Comparison of ENCODE assay signal across 34 cellular contexts in the genomic region with DNA sequence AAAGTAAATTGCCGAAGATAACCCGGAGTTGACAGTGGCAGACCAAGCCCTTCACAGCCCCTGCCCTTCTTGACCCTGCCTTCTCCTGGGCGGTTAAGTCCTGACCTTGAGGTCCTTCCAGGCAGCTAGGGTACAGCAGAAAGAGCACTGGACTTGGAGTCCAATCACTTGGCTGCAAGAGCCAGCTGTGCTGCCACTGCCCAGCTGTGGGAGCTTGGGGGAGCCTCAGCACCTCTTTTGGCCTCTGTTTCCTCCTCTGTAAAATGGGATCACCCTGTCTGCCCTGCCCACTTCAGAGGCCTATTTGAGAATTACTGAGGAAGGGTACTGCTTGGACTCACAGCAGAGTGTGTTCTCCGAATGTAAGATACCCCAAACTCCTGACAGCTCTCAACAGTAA.
"Had no signal": no experiment of that assay in that cellular context is flagged by ENCODE, and none has a peak within 500 bp of the region (broad histone marks: within the 10 kb centered on the region; RNA-seq: fewer than 3 reads in every experiment).

No MANE protein-coding gene starts in this region.

- H3K9me3 Mint-ChIP-seq: activated CD4-positive, alpha-beta T cell treated with anti-CD3 and anti-CD28 coated beads, Interleukin-2, amount 10 ng/mL, durations not matched to agents 7 days and 5 days; activated naive CD4-positive, alpha-beta T cell treated with anti-CD3 and anti-CD28 coated beads for 36 hours; activated naive CD4-positive, alpha-beta T cell treated with anti-CD3 and anti-CD28 coated beads, Interleukin-2, amount 50 U/mL, for 72 hours; activated T-cell treated with anti-CD3 and anti-CD28 coated beads, Interleukin-2, amount 50 U/mL, for 4 hours; activated T-helper 1 cell treated with anti-CD3 and anti-CD28 coated beads, Interleukin-12 subunit alpha, Interleukin-12 subunit beta, Interleukin-2, Interleukin-4 antibody, amounts not matched to agents 30 ng/mL and 10 ng/mL and 1 ng/mL, durations not matched to agents 14 hours and 24 hours and 36 hours; T-helper 1 cell treated with Interleukin-12 subunit alpha and Interleukin-12 subunit beta and Interleukin-4 antibody, amounts not matched to agents 30 μg/mL and 1 μg/mL, for 36 hours; T-helper 2 cell treated with Interferon-gamma antibody and Interleukin-4, amounts not matched to agents 5 μg/mL and 100 μg/mL, for 36 hours; WTC11 had no signal

- FAIRE-seq: astrocyte had no signal

- H3K27ac Mint-ChIP-seq: activated CD4-positive, alpha-beta T cell treated with anti-CD3 and anti-CD28 coated beads for 36 hours; activated CD4-positive, alpha-beta T cell treated with anti-CD3 and anti-CD28 coated beads, Interleukin-2, amount 10 ng/mL, durations not matched to agents 7 days and 5 days; activated naive CD4-positive, alpha-beta T cell treated with anti-CD3 and anti-CD28 coated beads for 36 hours; activated T-helper 1 cell treated with anti-CD3 and anti-CD28 coated beads, Interleukin-12 subunit alpha, Interleukin-12 subunit beta, Interleukin-2, Interleukin-4 antibody, amounts not matched to agents 30 ng/mL and 10 ng/mL and 1 ng/mL, durations not matched to agents 14 hours and 24 hours and 36 hours; T-helper 1 cell treated with Interleukin-12 subunit alpha and Interleukin-12 subunit beta and Interleukin-4 antibody, amounts not matched to agents 30 μg/mL and 1 μg/mL, for 36 hours; T-helper 2 cell treated with Interferon-gamma antibody and Interleukin-4, amounts not matched to agents 5 μg/mL and 100 μg/mL, for 36 hours; WTC11 had no signal

- DNase-seq: activated CD4-positive, alpha-beta T cell treated with anti-CD3 and anti-CD28 coated beads for 36 hours; activated CD4-positive, alpha-beta T cell treated with anti-CD3 and anti-CD28 coated beads, Interleukin-2, amount 10 ng/mL, durations not matched to agents 7 days and 5 days; activated CD4-positive, alpha-beta T cell treated with anti-CD3 and anti-CD28 coated beads, Interleukin-2, amount 50 U/mL, for 48 hours; activated CD8-positive, alpha-beta memory T cell treated with anti-CD3 and anti-CD28 coated beads, Interleukin-2, amount 50 U/mL, for 4 hours; activated CD8-positive, alpha-beta T cell treated with anti-CD3 and anti-CD28 coated beads, Interleukin-2, amount 10 ng/mL, durations not matched to agents 7 days and 5 days; activated gamma-delta T cell treated with Interleukin-2 at 50 U/mL for 16 hours; activated naive CD4-positive, alpha-beta T cell treated with anti-CD3 and anti-CD28 coated beads for 36 hours; activated T-cell treated with anti-CD3 and anti-CD28 coated beads for 4 hours; activated T-cell treated with anti-CD3 and anti-CD28 coated beads, Interleukin-2, amount 50 U/mL, for 4 hours; amniotic stem cell; body of pancreas; MM.1S; MV-4-11; NCI-H1092; NCI-H1436 treated with DMSO at 0.1 percent for 48 hours; NCI-H1694 treated with DMSO at 0.1 percent for 48 hours; NCI-H2029; NCI-H345; NCI-H524 treated with DMSO at 0.1 percent for 48 hours; PC-3; RPMI8226; SHP77 treated with DMSO at 0.1 percent for 48 hours; SK-N-SH had no signal

- H3K9me3 ChIP-seq: body of pancreas, breast epithelium, Peyer's patch, SJSA1, SK-N-SH had no signal

- H3K4me1 ChIP-seq: body of pancreas, breast epithelium, Peyer's patch, SJSA1 had no signal

- H3K9ac ChIP-seq: KMS-11, SK-N-SH had no signal

- H3K4me3 ChIP-seq: body of pancreas, breast epithelium, Peyer's patch, SJSA1 had no signal

- H3K36me3 Mint-ChIP-seq: activated naive CD4-positive, alpha-beta T cell treated with anti-CD3 and anti-CD28 coated beads, Interleukin-2, amount 50 U/mL, for 72 hours; WTC11 had no signal

- ATAC-seq: activated CD4-positive, alpha-beta T cell treated with anti-CD3 and anti-CD28 coated beads for 36 hours; activated CD4-positive, CD25-positive, alpha-beta regulatory T cell treated with anti-CD3 and anti-CD28 coated beads, Interleukin-2, amount 50 U/mL, for 24 hours; activated CD8-positive, alpha-beta T cell treated with anti-CD3 and anti-CD28 coated beads, Interleukin-2, amount 10 ng/mL, durations not matched to agents 7 days and 5 days; activated naive CD4-positive, alpha-beta T cell treated with anti-CD3 and anti-CD28 coated beads, Interleukin-2, amount 50 U/mL, for 72 hours; activated T-cell treated with anti-CD3 and anti-CD28 coated beads, Interleukin-2, amount 50 U/mL, for 4 hours; body of pancreas; PC-3; WTC11 had no signal

- H3K36me3 ChIP-seq: breast epithelium, Peyer's patch, SJSA1 had no signal

- H3K4me3 Mint-ChIP-seq: activated CD4-positive, alpha-beta T cell treated with anti-CD3 and anti-CD28 coated beads for 36 hours; activated CD4-positive, alpha-beta T cell treated with anti-CD3 and anti-CD28 coated beads, Interleukin-2, amount 10 ng/mL, durations not matched to agents 7 days and 5 days; activated CD8-positive, alpha-beta T cell treated with anti-CD3 and anti-CD28 coated beads, Interleukin-2, amount 10 ng/mL, durations not matched to agents 7 days and 5 days; activated naive CD4-positive, alpha-beta T cell treated with anti-CD3 and anti-CD28 coated beads for 36 hours; activated T-cell treated with anti-CD3 and anti-CD28 coated beads, Interleukin-2, amount 50 U/mL, for 4 hours; activated T-helper 1 cell treated with anti-CD3 and anti-CD28 coated beads, Interleukin-12 subunit alpha, Interleukin-12 subunit beta, Interleukin-2, Interleukin-4 antibody, amounts not matched to agents 30 ng/mL and 10 ng/mL and 1 ng/mL, durations not matched to agents 14 hours and 24 hours and 36 hours; T-helper 1 cell treated with Interleukin-12 subunit alpha and Interleukin-12 subunit beta and Interleukin-4 antibody, amounts not matched to agents 30 μg/mL and 1 μg/mL, for 36 hours; T-helper 2 cell treated with Interferon-gamma antibody and Interleukin-4, amounts not matched to agents 5 μg/mL and 100 μg/mL, for 36 hours; WTC11 had no signal

- H3K27ac ChIP-seq: body of pancreas, breast epithelium, KMS-11, Peyer's patch, SJSA1 had no signal

- H3K4me2 ChIP-seq: KMS-11, SK-N-SH had no signal

- H3K27me3 ChIP-seq: body of pancreas, breast epithelium, Peyer's patch, SJSA1 had no signal

- H3K27me3 Mint-ChIP-seq: activated CD4-positive, alpha-beta T cell treated with anti-CD3 and anti-CD28 coated beads for 36 hours had no signal
